ENCODE assay signal across 12 cellular contexts in the genomic region with DNA sequence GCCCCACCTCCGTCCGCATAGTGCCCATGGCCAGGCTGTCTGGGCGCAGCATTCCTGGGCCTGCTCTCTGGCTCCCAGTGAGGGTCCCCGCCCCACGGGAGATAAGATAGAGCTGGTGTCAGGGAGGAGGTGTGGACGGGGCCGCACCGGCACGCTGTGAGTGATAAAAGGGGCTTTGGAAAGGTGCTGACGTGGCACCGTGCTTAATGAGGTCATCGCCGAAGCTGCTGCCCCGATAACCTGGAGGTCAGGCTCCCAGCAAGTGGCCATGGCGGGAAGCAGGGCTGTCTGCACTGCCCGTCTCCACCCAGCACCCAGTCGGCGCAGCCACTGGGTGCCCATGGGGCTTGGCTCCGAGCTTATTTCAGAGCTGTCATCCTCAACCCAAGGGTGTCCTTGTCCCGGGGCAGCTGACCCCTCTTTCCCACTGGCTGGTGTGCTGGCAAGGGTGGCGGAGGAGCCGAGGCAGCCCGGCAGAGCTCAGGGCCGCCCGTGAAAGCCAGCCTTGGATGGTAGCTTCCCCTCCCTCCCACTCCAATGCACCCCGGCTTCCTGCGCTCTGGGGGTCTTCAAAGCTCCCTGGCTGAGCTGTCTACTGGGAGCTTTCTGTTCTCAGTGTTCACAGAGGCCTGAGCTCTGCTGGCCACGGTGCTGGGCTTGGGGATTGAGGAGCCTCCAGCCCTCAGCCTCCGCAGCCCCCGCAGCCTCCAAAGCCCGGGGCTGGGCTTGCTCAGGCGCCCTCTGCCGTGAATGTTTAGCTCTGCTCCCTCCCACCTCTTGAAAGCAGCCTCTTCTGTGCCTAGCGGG.
A peak's percentile ranks its signal among the peaks of the same experiment; 100 is the strongest.
DNase-seq lines count a peak whose midpoint lies in the region; ATAC-seq and TF ChIP-seq lines count a peak whose summit lies in the region.
"Had no signal": no experiment of that assay in that cellular context is flagged by ENCODE, and none has a peak within 500 bp of the region (broad histone marks: within the 10 kb centered on the region; RNA-seq: fewer than 3 reads in every experiment).

No MANE protein-coding gene starts in this region.

- intact Hi-C loops in Right ventricle myocardium inferior (cut with DNase I): loop anchor here (1.0 to 5.0 kb wide), 3 partner anchors 21 to 280 kb away; partner anchors contain the start of gene PRDM16
- intact Hi-C loops in left colon (cut with DNase I, micrococcal nuclease): no loop called here

- H3K4me1 Mint-ChIP-seq in osteocyte (ENCODE audit: unreplicated experiment): peaks cover 31% of the 10 kb centered on the region
- no peaks in the 10 kb centered on the region for H3K4me1 Mint-ChIP-seq in activated naive CD8-positive, alpha-beta T cell treated with anti-CD3 and anti-CD28 coated beads for 36 hours

- no peak overlapping the region for H3K4me3 Mint-ChIP-seq in osteocyte (ENCODE audit: unreplicated experiment)
- no peak overlapping the region for H3K4me3 Mint-ChIP-seq in activated naive CD8-positive, alpha-beta T cell treated with anti-CD3 and anti-CD28 coated beads for 36 hours

- H3K27me3 Mint-ChIP-seq in osteocyte (ENCODE audit: unreplicated experiment): no peaks in the 10 kb centered on the region
- H3K27me3 Mint-ChIP-seq in activated naive CD8-positive, alpha-beta T cell treated with anti-CD3 and anti-CD28 coated beads for 36 hours: peaks cover 6% of the 10 kb centered on the region

- TF ChIP-seq CTCF in AG09309 (IDR thresholded peaks at IDR 0.05; ENCODE audit: control insufficient read depth, insufficient read depth, low read depth, low read length, missing control alignments): peak; percentile 28
- peak; percentile 37 for TF ChIP-seq CTCF in osteocyte (IDR thresholded peaks at IDR 0.05)

- DNase-seq in AG09309 (ENCODE audit: low read depth): no peak
- peak; percentile 68 for DNase-seq in SW480 (ENCODE audit: low spot score)
- peak; percentile 86 for DNase-seq in Right ventricle myocardium inferior (ENCODE audit: missing footprints)
- DNase-seq in osteocyte (ENCODE audit: extremely low spot score, unreplicated experiment): no peak
- no peak for DNase-seq in left colon
- no peak for DNase-seq in NK-92 (lab: John Stamatoyannopoulos, UW; ENCODE audit: unreplicated experiment)
- DNase-seq in activated naive CD8-positive, alpha-beta T cell treated with anti-CD3 and anti-CD28 coated beads for 36 hours: no peak
- DNase-seq: activated gamma-delta T cell treated with Interleukin-2 at 50 U/mL for 16 hours; effector CD4-positive, alpha-beta T cell; NCI-H524; stimulated activated CD4-positive, alpha-beta T cell treated with anti-CD3 and anti-CD28 coated beads, Interleukin-12 subunit alpha, Interleukin-12 subunit beta, amount 100 ng/mL, for 4 hours had no signal

- H3K27ac Mint-ChIP-seq in osteocyte (ENCODE audit: unreplicated experiment): no peak overlapping the region
- H3K27ac Mint-ChIP-seq in activated naive CD8-positive, alpha-beta T cell treated with anti-CD3 and anti-CD28 coated beads for 36 hours: no peak overlapping the region

- peak; percentile 82 for ATAC-seq in Right ventricle myocardium inferior
- no peak for ATAC-seq in left colon
- no peak for ATAC-seq in HG03045 (IDR thresholded peaks at IDR 0.05; ENCODE audit: unreplicated experiment)

- no peaks in the 10 kb centered on the region for H3K36me3 Mint-ChIP-seq in osteocyte (ENCODE audit: unreplicated experiment)
- no peaks in the 10 kb centered on the region for H3K36me3 Mint-ChIP-seq in activated naive CD8-positive, alpha-beta T cell treated with anti-CD3 and anti-CD28 coated beads for 36 hours

- H3K9me3 Mint-ChIP-seq in osteocyte (ENCODE audit: unreplicated experiment): peaks cover 4% of the 10 kb centered on the region
- H3K9me3 Mint-ChIP-seq in activated naive CD8-positive, alpha-beta T cell treated with anti-CD3 and anti-CD28 coated beads for 36 hours: peaks cover 2% of the 10 kb centered on the region

- no peak overlapping the region for H3K4me3 ChIP-seq in AG09309 (ENCODE audit: control insufficient read depth, low read depth, low read length)

Comparison
In these comparisons a context has a peak if more than half of its experiments do, and no peak if none do; other contexts are left out.
1. DNase-seq: peak in SW480 (single experiment) and Right ventricle myocardium inferior (single experiment); none in AG09309 (single experiment), osteocyte (single experiment), left colon (0 of 2), NK-92 (single experiment) and activated naive CD8-positive, alpha-beta T cell treated with anti-CD3 and anti-CD28 coated beads for 36 hours (single experiment).